1 cellular context compared by ENCODE assay signal in genomic region chrX:47247206-47247998, GRCh38.
TF ChIP-seq lines count a peak whose summit lies in the region.

No MANE protein-coding gene starts in this region.

TF ChIP-seq in SK-N-SH treated with all-trans-retinoic acid at 6 μM for 48 hours, 23 proteins besides CTCF, POLR2A, EP300 and RAD21 (continued from another document):
- TF ChIP-seq PATZ1 (CRISPR knock-in tag; IDR thresholded peaks at IDR 0.05; ENCODE audit: borderline replicate concordance) (no peak), ZFP3 (CRISPR knock-in tag; IDR thresholded peaks at IDR 0.05) (no peak), GLIS3 (CRISPR knock-in tag; IDR thresholded peaks at IDR 0.05) (no peak), TOX (CRISPR knock-in tag; IDR thresholded peaks at IDR 0.05; ENCODE audit: borderline replicate concordance) (no peak), ESRRG (CRISPR knock-in tag; IDR thresholded peaks at IDR 0.05) (no peak), CREB5 (CRISPR knock-in tag; IDR thresholded peaks at IDR 0.05; ENCODE audit: low read depth) (no peak), ZNF70 (CRISPR knock-in tag; IDR thresholded peaks at IDR 0.05) (no peak), ZNF8 (CRISPR knock-in tag; IDR thresholded peaks at IDR 0.05) (no peak), OSR1 (CRISPR knock-in tag; IDR thresholded peaks at IDR 0.05) (no peak), CSDC2 (CRISPR knock-in tag; IDR thresholded peaks at IDR 0.05) (no peak), TSHZ2 (CRISPR knock-in tag; IDR thresholded peaks at IDR 0.05) (no peak), RARB (CRISPR knock-in tag; IDR thresholded peaks at IDR 0.05) (no peak), PPARA (CRISPR knock-in tag; IDR thresholded peaks at IDR 0.05; ENCODE audit: borderline replicate concordance) (no peak)
